ENCODE assay signal across 31 cellular contexts in genomic region chr5:50863771-50864170, GRCh38.
"Had no signal": no experiment of that assay in that cellular context is flagged by ENCODE, and none has a peak within 500 bp of the region (broad histone marks: within the 10 kb centered on the region; RNA-seq: fewer than 3 reads in every experiment).

No MANE protein-coding gene starts in this region.

- H3K9me3 ChIP-seq: ascending aorta had no signal

- H3K27me3 ChIP-seq: ascending aorta, cardiac muscle cell had no signal

- H3K36me3 Mint-ChIP-seq: activated naive CD8-positive, alpha-beta T cell treated with anti-CD3 and anti-CD28 coated beads, Interleukin-2, amount 10 ng/mL, durations not matched to agents 7 days and 5 days had no signal

- H3K4me3 ChIP-seq: ascending aorta, cardiac muscle cell, PC-9 had no signal

- FAIRE-seq: RCC 7860 had no signal

- H3K4me3 Mint-ChIP-seq: activated B cell treated with CpG ODN at 0.5 μM for 24 hours; activated CD4-positive, alpha-beta T cell treated with anti-CD3 and anti-CD28 coated beads, Interleukin-2, amount 10 ng/mL, durations not matched to agents 24 days and 14 days; activated CD8-positive, alpha-beta T cell treated with anti-CD3 and anti-CD28 coated beads for 36 hours; activated naive CD4-positive, alpha-beta T cell treated with anti-CD3 and anti-CD28 coated beads, Interleukin-2, amount 50 U/mL, for 24 hours; activated naive CD8-positive, alpha-beta T cell treated with anti-CD3 and anti-CD28 coated beads, Interleukin-2, amount 10 ng/mL, durations not matched to agents 7 days and 5 days; activated T-cell treated with anti-CD3 and anti-CD28 coated beads, Interleukin-2, amount 50 U/mL, for 24 hours; central memory CD8-positive, alpha-beta T cell had no signal

- DNase-seq: activated B cell treated with CpG ODN at 0.5 μM for 24 hours; activated CD4-positive, alpha-beta T cell treated with anti-CD3 and anti-CD28 coated beads, Interleukin-2, amount 10 ng/mL, durations not matched to agents 24 days and 14 days; activated CD4-positive, alpha-beta T cell treated with anti-CD3 and anti-CD28 coated beads, Interleukin-2, amount 50 U/mL, for 4 hours; activated CD4-positive, CD25-positive, alpha-beta regulatory T cell treated with anti-CD3 and anti-CD28 coated beads, Interleukin-2, amount 50 U/mL, for 72 hours; activated CD8-positive, alpha-beta T cell treated with anti-CD3 and anti-CD28 coated beads for 36 hours; activated gamma-delta T cell; activated naive CD4-positive, alpha-beta T cell treated with Interleukin-2 at 50 U/mL for 16 hours; activated naive CD8-positive, alpha-beta T cell treated with anti-CD3 and anti-CD28 coated beads, Interleukin-2, amount 10 ng/mL, durations not matched to agents 7 days and 5 days; activated T-cell treated with anti-CD3 and anti-CD28 coated beads, Interleukin-2, amount 50 U/mL, for 24 hours; amygdala; NCI-H1105; NCI-H1436; NCI-H1694 treated with DMSO at 0.1 percent for 48 hours; NCI-H2029; NCI-H345; NCI-H524 treated with DMSO at 0.1 percent for 48 hours; NK-92 treated with Interleukin-12 subunit alpha and Interleukin-12 subunit beta, amount 100 ng/mL, for 24 hours; PC-9; SIG-M5; SW 1271; T-helper 1 cell; T-helper 2 cell; T-helper 9 cell had no signal

- H3K4me1 Mint-ChIP-seq: activated B cell treated with CpG ODN at 0.5 μM for 24 hours; activated CD4-positive, alpha-beta T cell treated with anti-CD3 and anti-CD28 coated beads, Interleukin-2, amount 10 ng/mL, durations not matched to agents 24 days and 14 days; activated naive CD4-positive, alpha-beta T cell treated with anti-CD3 and anti-CD28 coated beads, Interleukin-2, amount 50 U/mL, for 24 hours; activated naive CD8-positive, alpha-beta T cell treated with anti-CD3 and anti-CD28 coated beads, Interleukin-2, amount 10 ng/mL, durations not matched to agents 7 days and 5 days; central memory CD8-positive, alpha-beta T cell had no signal

- H3K27ac Mint-ChIP-seq: activated B cell treated with CpG ODN at 0.5 μM for 24 hours; activated CD4-positive, alpha-beta T cell treated with anti-CD3 and anti-CD28 coated beads, Interleukin-2, amount 10 ng/mL, durations not matched to agents 24 days and 14 days; activated CD8-positive, alpha-beta T cell treated with anti-CD3 and anti-CD28 coated beads for 36 hours; activated naive CD4-positive, alpha-beta T cell treated with anti-CD3 and anti-CD28 coated beads, Interleukin-2, amount 50 U/mL, for 24 hours; activated naive CD8-positive, alpha-beta T cell treated with anti-CD3 and anti-CD28 coated beads, Interleukin-2, amount 10 ng/mL, durations not matched to agents 7 days and 5 days; activated T-cell treated with anti-CD3 and anti-CD28 coated beads, Interleukin-2, amount 50 U/mL, for 24 hours; activated T-helper 2 cell treated with anti-CD3 and anti-CD28 coated beads, Interferon-gamma antibody, Interleukin-2, Interleukin-4, amounts not matched to agents 10 μg/mL and 5 μg/mL and 100 μg/mL, durations not matched to agents 14 hours and 24 hours and 36 hours had no signal

- H3K36me3 ChIP-seq: ascending aorta, cardiac muscle cell had no signal

- H3K9me3 Mint-ChIP-seq: activated CD8-positive, alpha-beta T cell treated with anti-CD3 and anti-CD28 coated beads for 36 hours; activated naive CD8-positive, alpha-beta T cell treated with anti-CD3 and anti-CD28 coated beads, Interleukin-2, amount 10 ng/mL, durations not matched to agents 7 days and 5 days; activated T-cell treated with anti-CD3 and anti-CD28 coated beads, Interleukin-2, amount 50 U/mL, for 24 hours; activated T-helper 2 cell treated with anti-CD3 and anti-CD28 coated beads, Interferon-gamma antibody, Interleukin-2, Interleukin-4, amounts not matched to agents 10 μg/mL and 5 μg/mL and 100 μg/mL, durations not matched to agents 14 hours and 24 hours and 36 hours; central memory CD8-positive, alpha-beta T cell had no signal

- H3K4me1 ChIP-seq: ascending aorta had no signal

- H3K27ac ChIP-seq: ascending aorta, cardiac muscle cell, PC-9, RWPE1, VCaP had no signal
